8 cellular contexts compared by ENCODE assay signal in the genomic region with DNA sequence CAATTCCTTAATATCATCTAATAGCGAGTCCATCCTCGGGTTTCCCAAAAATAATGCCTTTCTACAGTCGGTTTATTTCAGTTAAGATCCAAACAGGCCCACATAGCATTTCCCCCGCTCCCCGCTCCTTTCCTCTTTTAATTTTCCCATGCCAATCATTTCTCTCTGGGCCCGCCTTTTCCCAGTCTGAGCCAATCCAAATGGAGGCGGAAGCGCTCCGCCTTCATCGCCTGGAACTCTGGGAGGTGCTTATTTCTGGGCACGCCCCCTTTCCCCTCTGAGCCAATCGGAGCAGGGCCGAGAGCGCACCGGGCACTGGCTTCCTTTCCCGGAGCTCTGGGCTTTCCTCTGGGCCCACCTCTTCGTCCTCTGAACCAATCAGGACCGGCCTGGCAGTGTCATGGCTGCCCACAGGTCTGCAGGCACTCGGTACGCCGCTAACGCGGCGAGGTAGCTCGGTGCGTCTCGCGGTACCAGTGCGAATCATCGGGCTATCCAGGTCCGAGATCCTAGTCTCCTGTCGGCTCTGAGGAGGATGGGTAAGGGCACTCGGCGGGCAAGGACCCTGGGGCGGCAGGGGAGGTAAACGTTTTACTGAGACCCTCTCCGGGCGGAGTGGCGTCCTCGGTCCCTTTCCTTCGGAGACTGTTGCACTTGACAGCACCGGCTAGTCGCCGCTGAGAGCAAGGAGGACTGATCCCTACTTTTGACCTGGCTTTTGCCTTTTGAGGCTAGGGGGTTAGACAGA. TPM values are rescaled to one million over a fixed set of nuclear protein-coding genes. Genes with fewer than 3 reads are reported as not detected.
DNase-seq lines count a peak whose midpoint lies in the region; ATAC-seq and TF ChIP-seq lines count a peak whose summit lies in the region.
"Not testable (repeated sequence)": the region's sequence is repeated elsewhere in the genome, so short reads cannot be mapped to it uniquely, and the experiment has no call there.

A gene with protein sequence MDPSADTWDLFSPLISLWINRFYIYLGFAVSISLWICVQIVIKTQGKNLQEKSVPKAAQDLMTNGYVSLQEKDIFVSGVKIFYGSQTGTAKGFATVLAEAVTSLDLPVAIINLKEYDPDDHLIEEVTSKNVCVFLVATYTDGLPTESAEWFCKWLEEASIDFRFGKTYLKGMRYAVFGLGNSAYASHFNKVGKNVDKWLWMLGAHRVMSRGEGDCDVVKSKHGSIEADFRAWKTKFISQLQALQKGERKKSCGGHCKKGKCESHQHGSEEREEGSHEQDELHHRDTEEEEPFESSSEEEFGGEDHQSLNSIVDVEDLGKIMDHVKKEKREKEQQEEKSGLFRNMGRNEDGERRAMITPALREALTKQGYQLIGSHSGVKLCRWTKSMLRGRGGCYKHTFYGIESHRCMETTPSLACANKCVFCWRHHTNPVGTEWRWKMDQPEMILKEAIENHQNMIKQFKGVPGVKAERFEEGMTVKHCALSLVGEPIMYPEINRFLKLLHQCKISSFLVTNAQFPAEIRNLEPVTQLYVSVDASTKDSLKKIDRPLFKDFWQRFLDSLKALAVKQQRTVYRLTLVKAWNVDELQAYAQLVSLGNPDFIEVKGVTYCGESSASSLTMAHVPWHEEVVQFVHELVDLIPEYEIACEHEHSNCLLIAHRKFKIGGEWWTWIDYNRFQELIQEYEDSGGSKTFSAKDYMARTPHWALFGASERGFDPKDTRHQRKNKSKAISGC (plus strand): TSS at position 390 of the 748 bp plus-strand sequence. CDS start 146 bp downstream, at position 536.

- peaks cover 37% of the 10 kb centered on the region for H3K4me1 Mint-ChIP-seq in activated CD4-positive, alpha-beta T cell treated with anti-CD3 and anti-CD28 coated beads, Interleukin-2, amount 10 ng/mL, durations not matched to agents 7 days and 5 days

- H3K36me3 Mint-ChIP-seq in activated CD4-positive, alpha-beta T cell treated with anti-CD3 and anti-CD28 coated beads, Interleukin-2, amount 10 ng/mL, durations not matched to agents 7 days and 5 days (ENCODE audit: low read depth) = peaks cover 16% of the 10 kb centered on the region

- peak within 1 kb of the TSS; percentile 87 for H3K4me3 Mint-ChIP-seq in activated CD4-positive, alpha-beta T cell treated with anti-CD3 and anti-CD28 coated beads, Interleukin-2, amount 10 ng/mL, durations not matched to agents 7 days and 5 days

- peak; percentile 89 for ATAC-seq in GM19328 (IDR thresholded peaks at IDR 0.05; ENCODE audit: unreplicated experiment)
- ATAC-seq in HG03520 (IDR thresholded peaks at IDR 0.05; ENCODE audit: unreplicated experiment) = peak; percentile 87
- ATAC-seq in left colon = peak; percentile 81

- not testable (repeated sequence) for H3K27me3 Mint-ChIP-seq in activated CD4-positive, alpha-beta T cell treated with anti-CD3 and anti-CD28 coated beads, Interleukin-2, amount 10 ng/mL, durations not matched to agents 7 days and 5 days

- H3K27me3 ChIP-seq in BE2C = not testable (repeated sequence)

- peak within 1 kb of the TSS; percentile 90 for H3K4me3 ChIP-seq in BE2C (ENCODE audit: low read depth, low read length)

- H3K9me3 Mint-ChIP-seq in activated CD4-positive, alpha-beta T cell treated with anti-CD3 and anti-CD28 coated beads, Interleukin-2, amount 10 ng/mL, durations not matched to agents 7 days and 5 days = not testable (repeated sequence)

- peak within 1 kb of the TSS; percentile 98 for H3K27ac Mint-ChIP-seq in activated CD4-positive, alpha-beta T cell treated with anti-CD3 and anti-CD28 coated beads, Interleukin-2, amount 10 ng/mL, durations not matched to agents 7 days and 5 days

- TF ChIP-seq CTCF in BE2C (IDR thresholded peaks at IDR 0.05; ENCODE audit: low read depth, low read length) = not testable (repeated sequence)

- DNase-seq in BE2C (peak; percentile 98), NCI-H69 (lab: John Stamatoyannopoulos, UW) (peak; percentile 99), cortex of kidney (lab: John Stamatoyannopoulos, UW) (peak; percentile 21), left colon (peak; percentile 98)
- DNase-seq in activated CD4-positive, alpha-beta T cell treated with anti-CD3 and anti-CD28 coated beads, Interleukin-2, amount 10 ng/mL, durations not matched to agents 7 days and 5 days = peak; percentile 99
- peak; percentile 99 for DNase-seq in stimulated activated CD4-positive, alpha-beta T cell treated with anti-CD3 and anti-CD28 coated beads, Interleukin-1b, Interleukin-23, amount 100 ng/mL, for 48 hours

- not testable (repeated sequence) for H3K4me1 ChIP-seq in BE2C

- not testable (repeated sequence) for H3K9me3 ChIP-seq in BE2C

- POLR2A ChIA-PET in activated CD4-positive, alpha-beta T cell treated with anti-CD3 and anti-CD28 coated beads, Interleukin-2, amount 10 ng/mL, durations not matched to agents 7 days and 5 days (lab: Charles Lee) = not testable (repeated sequence)

- CTCF ChIA-PET in activated CD4-positive, alpha-beta T cell treated with anti-CD3 and anti-CD28 coated beads, Interleukin-2, amount 10 ng/mL, durations not matched to agents 7 days and 5 days (lab: Charles Lee) = interaction anchor here (0.6 to 1.1 kb wide), 2 partner anchors 17 to 152 kb away, joined by 3 to 4 read pairs; no protein-coding TSS in a partner anchor

- peaks cover 10% of the 10 kb centered on the region for H3K36me3 ChIP-seq in BE2C

- intact Hi-C loops in left colon (cut with DNase I, micrococcal nuclease) = not testable (repeated sequence)

RNA-seq across cellular contexts. Expression of the gene that starts here (rescaled TPM):
- 41.1 TPM for polyA plus RNA-seq in BE2C (2012; ENCODE audit: insufficient read depth, insufficient read length, low read depth)
- total RNA-seq in activated CD4-positive, alpha-beta T cell treated with anti-CD3 and anti-CD28 coated beads, Interleukin-2, amount 10 ng/mL, durations not matched to agents 7 days and 5 days = 10 to 100 TPM; 15.4 to 16.4 TPM
- 10 to 100 TPM; 16.1 to 17.9 TPM for total RNA-seq in left colon

Comparison
In these comparisons a context has a peak if more than half of its experiments do, and no peak if none do; other contexts are left out.
1. Peak in every context shown above with its lines: DNase-seq, ATAC-seq and H3K4me3 ChIP-seq.
2. DNase-seq: peak in every context shown above with its lines; median percentile 99 in NCI-H69; 99 in activated CD4-positive, alpha-beta T cell treated with anti-CD3 and anti-CD28 coated beads, Interleukin-2, amount 10 ng/mL, durations not matched to agents 7 days and 5 days; 99 in stimulated activated CD4-positive, alpha-beta T cell treated with anti-CD3 and anti-CD28 coated beads, Interleukin-1b, Interleukin-23, amount 100 ng/mL, for 48 hours; 98 in BE2C; 98 in left colon; 21 in cortex of kidney.